15 cellular contexts compared by ENCODE assay signal in the genomic region with DNA sequence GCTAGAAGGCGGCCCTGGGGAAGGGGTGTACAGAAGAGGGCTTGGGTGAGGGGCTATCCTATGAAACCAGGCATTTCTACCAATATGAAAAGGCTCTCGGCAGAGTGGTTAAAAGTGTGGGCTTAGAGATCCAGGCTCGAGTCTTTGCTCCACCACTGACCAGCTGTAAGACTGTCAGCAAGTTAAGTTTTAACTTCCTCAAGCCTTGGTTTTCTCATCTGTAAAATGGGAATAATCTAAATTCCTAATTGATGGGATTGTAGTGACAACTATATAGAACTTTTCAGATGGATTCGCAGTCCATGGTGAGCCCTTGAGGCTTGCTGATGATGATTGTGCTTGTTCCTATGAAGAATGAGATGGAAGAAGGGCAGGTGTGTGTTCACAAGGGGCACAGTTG. TPM values are rescaled to one million over a fixed set of nuclear protein-coding genes. Genes with fewer than 3 reads are reported as not detected.
DNase-seq lines count a peak whose midpoint lies in the region; ATAC-seq and TF ChIP-seq lines count a peak whose summit lies in the region.
"Had no signal": no experiment of that assay in that cellular context is flagged by ENCODE, and none has a peak within 500 bp of the region (broad histone marks: within the 10 kb centered on the region; RNA-seq: fewer than 3 reads in every experiment).

No MANE protein-coding gene starts in this region.

- DNase-seq in left ventricle myocardium inferior = no peak
- DNase-seq in right atrium auricular region (ENCODE audit: low spot score) = no peak
- DNase-seq in uterus = no peak
- DNase-seq in SJCRH30 = no peak
- no peak for DNase-seq in omental fat pad (ENCODE audit: low spot score)
- DNase-seq: 8988T; CD4-positive, alpha-beta memory T cell; DMS153; DMS79; GDM1; H9 had no signal

- no peak for TF ChIP-seq POLR2A in uterus (IDR thresholded peaks at IDR 0.05)

- 71 to 75% methylated on average over 4 of the region's 4 CpGs for WGBS in esophagus, 2 donors

- peak overlapping the region in 10 of 11 experiments; percentile 32 to 87 (median 76); a peak in 19 of 22 replicates for H3K4me2 ChIP-seq in BLaER1 treated with 17β-estradiol and CSF1 and Interleukin-3, amounts not matched to agents 10 nM and 100 nM

- H3K4me3 ChIP-seq in left ventricle myocardium inferior = no peak overlapping the region
- no peak overlapping the region for H3K4me3 ChIP-seq in right atrium auricular region
- H3K4me3 ChIP-seq in BLaER1 treated with 17β-estradiol and CSF1 and Interleukin-3, amounts not matched to agents 10 nM and 100 nM = no peak overlapping the region
- H3K4me3 ChIP-seq in esophagus (ENCODE audit: low read depth in 1 of 2, low read length in 2 of 2) = no peak overlapping the region
- no peak overlapping the region for H3K4me3 ChIP-seq in uterus
- H3K4me3 ChIP-seq in SJCRH30 = no peak overlapping the region

- peaks cover 14% of the 10 kb centered on the region for H3K4me1 ChIP-seq in left ventricle myocardium inferior
- H3K4me1 ChIP-seq in right atrium auricular region = no peaks in the 10 kb centered on the region
- H3K4me1 ChIP-seq in BLaER1 treated with 17β-estradiol and CSF1 and Interleukin-3, amounts not matched to agents 10 nM and 100 nM = peaks cover 7 to 42% (median 32%) of the 10 kb centered on the region in 10 experiments; a peak in 18 of 20 replicates
- H3K4me1 ChIP-seq in esophagus (ENCODE audit: control insufficient read depth in 2 of 2, insufficient read depth in 2 of 2, low read length in 1 of 2) = no peaks in the 10 kb centered on the region
- peaks cover 4 to 12% of the 10 kb centered on the region in 2 donors for H3K4me1 ChIP-seq in uterus
- H3K4me1 ChIP-seq in SJCRH30 = no peaks in the 10 kb centered on the region

- peak overlapping the region in 3 of 11 experiments; percentile 6 to 50 (median 50); a peak in 4 of 22 replicates for H3K9ac ChIP-seq in BLaER1 treated with 17β-estradiol and CSF1 and Interleukin-3, amounts not matched to agents 10 nM and 100 nM

- H3K27ac ChIP-seq in left ventricle myocardium inferior (replicated peaks) = peak overlapping the region; percentile 36
- H3K27ac ChIP-seq in right atrium auricular region = no peak overlapping the region
- peak overlapping the region in 8 of 11 experiments; percentile 39 to 67 (median 54); a peak in 14 of 22 replicates for H3K27ac ChIP-seq in BLaER1 treated with 17β-estradiol and CSF1 and Interleukin-3, amounts not matched to agents 10 nM and 100 nM
- H3K27ac ChIP-seq in esophagus (ENCODE audit: low read depth in 2 of 2, low read length in 1 of 2) = peak overlapping the region; percentile 62 to 85
- H3K27ac ChIP-seq in uterus = peak overlapping the region; percentile 80 to 83
- no peak overlapping the region for H3K27ac ChIP-seq in SJCRH30

- H3K9me3 ChIP-seq in left ventricle myocardium inferior (replicated peaks) (no peaks in the 10 kb centered on the region), right atrium auricular region (no peaks in the 10 kb centered on the region), esophagus (ENCODE audit: control insufficient read depth in 2 of 2, insufficient read depth in 1 of 2, low read depth in 1 of 2, low read length in 1 of 2) (no peaks in the 10 kb centered on the region), uterus (no peaks in the 10 kb centered on the region), SJCRH30 (replicated peaks) (no peaks in the 10 kb centered on the region)
- 0 out of 22 replicates have a peak, but pooled peaks cover 0 to 3% (median 0%) of the 10 kb centered on the region in 11 experiments for H3K9me3 ChIP-seq in BLaER1 treated with 17β-estradiol and CSF1 and Interleukin-3, amounts not matched to agents 10 nM and 100 nM (replicated peaks in 1 of 11)

- no peaks in the 10 kb centered on the region for H4K20me1 ChIP-seq in BLaER1 treated with 17β-estradiol and CSF1 and Interleukin-3, amounts not matched to agents 10 nM and 100 nM

- TF ChIP-seq CTCF in left ventricle myocardium inferior (IDR thresholded peaks at IDR 0.05; ENCODE audit: borderline replicate concordance) (no peak), right atrium auricular region (IDR thresholded peaks at IDR 0.05) (no peak), uterus (IDR thresholded peaks at IDR 0.05) (no peak), omental fat pad (IDR thresholded peaks at IDR 0.05) (no peak)

- H3K27me3 ChIP-seq in left ventricle myocardium inferior (ENCODE audit: low read depth) = no peaks in the 10 kb centered on the region
- no peaks in the 10 kb centered on the region for H3K27me3 ChIP-seq in right atrium auricular region
- no peaks in the 10 kb centered on the region for H3K27me3 ChIP-seq in BLaER1 treated with 17β-estradiol and CSF1 and Interleukin-3, amounts not matched to agents 10 nM and 100 nM
- no peaks in the 10 kb centered on the region for H3K27me3 ChIP-seq in esophagus (ENCODE audit: control insufficient read depth in 1 of 2, insufficient read depth in 2 of 2, low read length in 2 of 2)
- H3K27me3 ChIP-seq in uterus = no peaks in the 10 kb centered on the region
- peaks cover 3% of the 10 kb centered on the region; the same call in 1 of the 2 replicates for H3K27me3 ChIP-seq in SJCRH30

- ATAC-seq in omental fat pad (ENCODE audit: low FRiP score) (no peak), HG02884 (IDR thresholded peaks at IDR 0.05; ENCODE audit: unreplicated experiment) (no peak)

- no peaks in the 10 kb centered on the region for H3K36me3 ChIP-seq in left ventricle myocardium inferior
- H3K36me3 ChIP-seq in right atrium auricular region = no peaks in the 10 kb centered on the region
- H3K36me3 ChIP-seq in BLaER1 treated with 17β-estradiol and CSF1 and Interleukin-3, amounts not matched to agents 10 nM and 100 nM = no peaks in the 10 kb centered on the region
- no peaks in the 10 kb centered on the region for H3K36me3 ChIP-seq in esophagus (ENCODE audit: control insufficient read depth in 2 of 2, insufficient read depth in 2 of 2, low read length in 1 of 2)
- no peaks in the 10 kb centered on the region for H3K36me3 ChIP-seq in uterus
- no peaks in the 10 kb centered on the region for H3K36me3 ChIP-seq in SJCRH30

- intact Hi-C loops in left ventricle myocardium inferior (cut with micrococcal nuclease) (no loop called here), uterus (cut with DNase I; ENCODE audit: low total_unique reads) (no loop called here)

RNA-seq across cellular contexts. Expression of a gene that starts 50.6 kb away (rescaled TPM):
- total RNA-seq in left ventricle myocardium inferior (763 TPM), right atrium auricular region (100 to 1,000 TPM; 163 to 238 TPM), uterus (10 to 100 TPM; 16.0 to 89.4 (median 56.1) TPM), omental fat pad (10 to 100 TPM in 3 of 4 donors, 1 to 10 TPM in 1; 9.5 to 47.0 (median 21.3) TPM)
- 10 to 100 TPM; 12.0 to 26.9 TPM for polyA plus RNA-seq in esophagus
- 8.7 and 9.0 TPM in 2 replicates for total RNA-seq in SJCRH30 (2014; rRNA removed; shearing (Covaris generic))
- polyA plus RNA-seq: CD14-positive monocyte had no signal

RNA-seq across cellular contexts. Expression of a gene that starts 57.0 kb away (rescaled TPM):
- total RNA-seq in left ventricle myocardium inferior (4.7 TPM), right atrium auricular region (1 to 10 TPM; 5.8 to 7.1 TPM), uterus (1 to 10 TPM in 3 of 4 donors, under 1 TPM in 1; 0.77 to 5.9 (median 5.0) TPM), omental fat pad (1 to 10 TPM; 5.3 to 7.4 (median 6.5) TPM)
- polyA plus RNA-seq in esophagus = 1 to 10 TPM; 8.6 to 9.3 TPM
- 41.8 and 46.4 TPM in 2 replicates for total RNA-seq in SJCRH30 (2014; rRNA removed; shearing (Covaris generic))

Comparison
In these comparisons a context has a peak if more than half of its experiments do, and no peak if none do; other contexts are left out.
1. H3K27ac ChIP-seq: peak in left ventricle myocardium inferior (single experiment), BLaER1 treated with 17β-estradiol and CSF1 and Interleukin-3, amounts not matched to agents 10 nM and 100 nM (8 of 11), esophagus (2 of 2) and uterus (2 of 2); none in right atrium auricular region (0 of 2) and SJCRH30 (single experiment).